8 cellular contexts compared by ENCODE assay signal in the genomic region with DNA sequence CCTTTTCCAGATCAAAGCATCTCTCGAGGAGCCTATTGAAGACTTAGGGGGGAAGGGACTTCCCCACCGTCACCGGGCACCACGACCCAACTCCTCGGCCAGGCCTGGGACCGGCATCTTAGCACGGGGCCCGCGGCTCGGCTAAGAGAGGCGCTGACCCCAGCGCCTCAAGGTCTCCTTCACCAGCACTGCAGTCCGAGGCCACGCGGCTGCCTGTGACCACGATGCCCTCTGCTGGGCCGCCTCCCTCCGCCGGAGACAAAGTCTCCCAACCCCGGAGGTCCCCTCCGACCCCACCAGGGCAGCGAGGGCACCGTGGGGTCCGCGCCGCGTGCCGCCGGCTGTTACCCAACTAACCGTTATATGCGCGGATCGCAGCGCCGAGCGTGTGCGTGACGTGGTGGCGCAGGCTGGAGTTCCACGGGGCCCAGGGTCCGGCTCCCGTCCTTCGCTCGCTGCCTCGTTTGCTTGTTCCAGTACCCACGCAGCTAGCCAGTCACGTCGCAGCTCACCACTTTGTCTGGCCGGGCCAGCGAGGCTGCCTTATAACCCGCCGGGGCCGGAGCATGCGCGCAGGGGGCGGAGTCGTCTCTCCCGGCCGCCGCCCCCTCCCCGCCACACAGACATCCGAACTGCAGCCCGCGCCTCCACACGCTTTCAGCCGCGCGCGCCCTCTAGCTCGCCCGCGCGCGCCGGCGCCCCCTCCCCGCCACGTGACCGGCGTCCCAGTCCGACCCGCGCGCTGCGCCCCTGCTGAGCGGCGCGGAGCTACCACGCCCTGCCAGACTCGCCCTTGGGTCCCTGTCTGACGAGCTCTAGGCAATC. TPM values are rescaled to one million over a fixed set of nuclear protein-coding genes. Genes with fewer than 3 reads are reported as not detected.
DNase-seq lines count a peak whose midpoint lies in the region; ATAC-seq and TF ChIP-seq lines count a peak whose summit lies in the region.

A gene with protein sequence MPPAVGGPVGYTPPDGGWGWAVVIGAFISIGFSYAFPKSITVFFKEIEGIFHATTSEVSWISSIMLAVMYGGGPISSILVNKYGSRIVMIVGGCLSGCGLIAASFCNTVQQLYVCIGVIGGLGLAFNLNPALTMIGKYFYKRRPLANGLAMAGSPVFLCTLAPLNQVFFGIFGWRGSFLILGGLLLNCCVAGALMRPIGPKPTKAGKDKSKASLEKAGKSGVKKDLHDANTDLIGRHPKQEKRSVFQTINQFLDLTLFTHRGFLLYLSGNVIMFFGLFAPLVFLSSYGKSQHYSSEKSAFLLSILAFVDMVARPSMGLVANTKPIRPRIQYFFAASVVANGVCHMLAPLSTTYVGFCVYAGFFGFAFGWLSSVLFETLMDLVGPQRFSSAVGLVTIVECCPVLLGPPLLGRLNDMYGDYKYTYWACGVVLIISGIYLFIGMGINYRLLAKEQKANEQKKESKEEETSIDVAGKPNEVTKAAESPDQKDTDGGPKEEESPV (minus strand): TSS at position 519 of the 825 bp plus-strand sequence. CDS start 26,888 bp downstream, outside the sequence.

- TF ChIP-seq POLR2A in IMR-90 (IDR thresholded peaks at IDR 0.05; ENCODE audit: low read depth, low read length) = peak; percentile 98

- H3K9me3 ChIP-seq in IMR-90 (ENCODE audit: control insufficient read depth, insufficient read depth, low read length) (no peaks in the 10 kb centered on the region), OCI-LY3 (ENCODE audit: insufficient read depth, low read length) (no peaks in the 10 kb centered on the region), mucosa of descending colon (no peaks in the 10 kb centered on the region)

- peak within 1 kb of the TSS; percentile 80 for H3K4me3 ChIP-seq in IMR-90 (ENCODE audit: insufficient read depth, low read depth, low read length)
- peak within 1 kb of the TSS; percentile 98 for H3K4me3 ChIP-seq in OCI-LY3 (ENCODE audit: low read length)
- H3K4me3 ChIP-seq in mucosa of descending colon = peak within 1 kb of the TSS; percentile 44

- in situ Hi-C loops in IMR-90 (cut with MboI; ENCODE audit: low sequenced_read_pairs) = loop anchor here (10.0 kb wide), 1 partner anchor 241 kb away; a partner anchor contains a TSS

- peaks cover 2% of the 10 kb centered on the region; the same call in 1 of the 2 replicates for H3K9me1 ChIP-seq in IMR-90 (ENCODE audit: insufficient read depth, low read length)

- peak; percentile 32 for TF ChIP-seq RAD21 in IMR-90 (IDR thresholded peaks at IDR 0.05; ENCODE audit: low read length)

- peaks cover 18 to 57% of the 10 kb centered on the region in 2 experiments; a peak in 3 of 4 replicates for H3K79me1 ChIP-seq in IMR-90 (ENCODE audit: low read depth in 1 of 2, low read length in 2 of 2)

- peak within 1 kb of the TSS; percentile 97 for H2AK9ac ChIP-seq in IMR-90 (replicated peaks; ENCODE audit: low read depth, low read length, poor library complexity)

- intact Hi-C loops in IMR-90 (cut with micrococcal nuclease) (loop anchor here (1.0 to 10.0 kb wide), 4 partner anchors 75 to 241 kb away; a partner anchor contains a TSS), mucosa of descending colon (cut with DNase I, micrococcal nuclease) (loop anchor here in 1 of 2 donors (10.0 kb wide), 1 partner anchor 69 kb away; no protein-coding TSS in a partner anchor)

- H3K27ac ChIP-seq in IMR-90 (ENCODE audit: insufficient read depth, low read length) (peak within 1 kb of the TSS; percentile 90), OCI-LY3 (ENCODE audit: low read length) (peak within 1 kb of the TSS; percentile 86)

- peak within 1 kb of the TSS; percentile 85 for H2BK5ac ChIP-seq in IMR-90 (ENCODE audit: low read depth, low read length, poor library complexity, severe bottlenecking)

- peak within 1 kb of the TSS; percentile 73 for H3K18ac ChIP-seq in IMR-90 (ENCODE audit: low read depth, low read length)

- H2BK15ac ChIP-seq in IMR-90 (ENCODE audit: low read depth, low read length) = peak within 1 kb of the TSS; percentile 7; the same call in 1 of the 3 replicates

- dilution Hi-C loops in IMR-90 (cut with HindIII; ENCODE audit: low sequenced_read_pairs, unreplicated experiment) = no loop called here

- H2BK120ac ChIP-seq in IMR-90 (ENCODE audit: low read depth, low read length) = peak within 1 kb of the TSS; percentile 74

- H3K4me1 ChIP-seq in IMR-90 (ENCODE audit: control insufficient read depth, insufficient read depth, low read length) = no peaks in the 10 kb centered on the region
- peaks cover 46% of the 10 kb centered on the region for H3K4me1 ChIP-seq in OCI-LY3 (ENCODE audit: low read length)
- peaks cover 13% of the 10 kb centered on the region for H3K4me1 ChIP-seq in mucosa of descending colon (ENCODE audit: low read depth)

- peak within 1 kb of the TSS; percentile 96 for H3K4me2 ChIP-seq in IMR-90 (ENCODE audit: low read depth, low read length)
- peak within 1 kb of the TSS; percentile 92 for H3K4me2 ChIP-seq in OCI-LY3 (ENCODE audit: low read length)

- H3K56ac ChIP-seq in IMR-90 (ENCODE audit: extremely low read depth, insufficient read depth, low read length) = peak within 1 kb of the TSS; percentile 93

- peak within 1 kb of the TSS; percentile 96 for H3K14ac ChIP-seq in IMR-90 (replicated peaks; ENCODE audit: low read depth, low read length)

- no TSS peak for BruUV-seq in IMR-90 (replicated peaks; lab: Mats Ljungman, UMichigan)

- H3K27me3 ChIP-seq in IMR-90 (ENCODE audit: control insufficient read depth, insufficient read depth, low read length) (no peaks in the 10 kb centered on the region), OCI-LY3 (ENCODE audit: low read depth, low read length) (no peaks in the 10 kb centered on the region)

- WGBS in IMR-90 (ENCODE audit: extremely low coverage in 2 of 2, insufficient read length in 1 of 2), 2 experiments = 0% methylated on average over 45 of the region's 91 CpGs; no CpG with 5 or more reads in 1 of the 2 experiments

- peak within 1 kb of the TSS; percentile 59 for H4K5ac ChIP-seq in IMR-90 (ENCODE audit: low read depth, low read length)

- H4K20me1 ChIP-seq in IMR-90 (ENCODE audit: insufficient read depth, low read length) = 0 out of 2 replicates have a peak, but pooled peaks cover 13% of the 10 kb centered on the region
- H4K20me1 ChIP-seq in OCI-LY3 (ENCODE audit: insufficient read depth, low read length) = peaks cover 53% of the 10 kb centered on the region

- peak; percentile 70 for ATAC-seq in GM21529 (IDR thresholded peaks at IDR 0.05; ENCODE audit: unreplicated experiment)
- ATAC-seq in IMR-90 (ENCODE audit: low read depth) = peak; percentile 88
- peak; percentile 93 for ATAC-seq in mucosa of descending colon

- CTCF ChIA-PET in IMR-90 (lab: Yijun Ruan, JAX) = interaction anchor here (0.8 to 1.0 kb wide), 4 partner anchors 14 to 117 kb away, joined by 3 to 4 read pairs (median 3); a partner anchor contains a TSS

- peak within 1 kb of the TSS; percentile 94 for H3K23ac ChIP-seq in IMR-90 (ENCODE audit: low read depth, low read length)

- H3K9ac ChIP-seq in IMR-90 (ENCODE audit: low read depth, low read length) = peak within 1 kb of the TSS; percentile 94
- peak within 1 kb of the TSS; percentile 94 for H3K9ac ChIP-seq in OCI-LY3 (ENCODE audit: low read length)

- POLR2A ChIA-PET in IMR-90 (lab: Charles Lee; ENCODE audit: unreplicated experiment) = interaction anchor here (0.5 to 0.6 kb wide), 2 partner anchors 202 to 562 kb away, joined by 3 to 4 read pairs; no protein-coding TSS in a partner anchor

- H2AK5ac ChIP-seq in IMR-90 (ENCODE audit: low read depth, low read length) = peak within 1 kb of the TSS; percentile 86

- DNase-seq in DMS153 (lab: John Stamatoyannopoulos, UW) = peak; percentile 75
- peak; percentile 91 for DNase-seq in IMR-90
- DNase-seq in activated CD8-positive, alpha-beta memory T cell treated with anti-CD3 and anti-CD28 coated beads, Interleukin-2, amount 50 U/mL, for 48 hours = peak; percentile 95
- peak; percentile 86 for DNase-seq in epidermal melanocyte (ENCODE audit: insufficient read length, low spot score)
- DNase-seq in mucosa of descending colon = peak; percentile 92
- DNase-seq in stimulated activated CD8-positive, alpha-beta memory T cell treated with anti-CD3 and anti-CD28 coated beads, Interleukin-4, amount 100 ng/mL, for 1 hour (ENCODE audit: low read depth in 2 of 2, low spot score in 1 of 2) = peak; percentile 68 to 77

- peak within 1 kb of the TSS; percentile 52 to 96 for H4K8ac ChIP-seq in IMR-90 (ENCODE audit: low read depth in 2 of 2, low read length in 2 of 2)

- H2AFZ ChIP-seq in IMR-90 (replicated peaks; ENCODE audit: low read length, poor library complexity) (peak within 1 kb of the TSS; percentile 97), OCI-LY3 (ENCODE audit: low read depth, low read length) (no peak within 1 kb of the TSS)

- no peak within 1 kb of the TSS; the same call in 1 of the 2 replicates for H2BK20ac ChIP-seq in IMR-90 (ENCODE audit: low read depth, low read length)

- H3K79me2 ChIP-seq in OCI-LY3 (ENCODE audit: low read length) = peaks cover 98% of the 10 kb centered on the region

- H4K91ac ChIP-seq in IMR-90 (ENCODE audit: insufficient read depth, low read depth, low read length) = peak within 1 kb of the TSS; percentile 91

- peak within 1 kb of the TSS; percentile 95 for H3K4ac ChIP-seq in IMR-90 (ENCODE audit: low read depth, low read length)

- H3K36me3 ChIP-seq in IMR-90 (ENCODE audit: control insufficient read depth, insufficient read depth, low read length) = no peaks in the 10 kb centered on the region
- peaks cover 28% of the 10 kb centered on the region for H3K36me3 ChIP-seq in OCI-LY3 (replicated peaks; ENCODE audit: low read depth, low read length)
- H3K36me3 ChIP-seq in mucosa of descending colon (ENCODE audit: low read depth) = no peaks in the 10 kb centered on the region

- TF ChIP-seq CTCF in IMR-90 (conservative IDR thresholded peaks at IDR 0.05; ENCODE audit: low read depth, low read length) (peak; percentile 38), OCI-LY3 (IDR thresholded peaks at IDR 0.05; ENCODE audit: low read depth, low read length) (no peak; the same call in 1 of the 2 replicates), mucosa of descending colon (IDR thresholded peaks at IDR 0.05) (no peak)

TF ChIP-seq in IMR-90, 13 proteins besides CTCF, POLR2A, EP300 and RAD21 (continues in another document):
- peak; percentile 91 for TF ChIP-seq MXI1 (IDR thresholded peaks at IDR 0.05; ENCODE audit: borderline replicate concordance, low read depth, low read length)

RNA-seq across cellular contexts. Expression of the gene that starts here (rescaled TPM):
- total RNA-seq in IMR-90 (2012; rRNA removed) (156 and 187 TPM in 2 replicates), mucosa of descending colon (100 to 1,000 TPM in 1 of 3 donors, 10 to 100 TPM in 2; 71.2 to 172 (median 88.0) TPM)
- polyA plus RNA-seq in IMR-90 (2012; rRNA removed) = 27.6 and 32.9 TPM in 2 replicates
- polyA plus RNA-seq in IMR-90 (2012; cell fraction: cytosol; rRNA removed) = 37.9 and 47.3 TPM in 2 replicates
- polyA plus RNA-seq in IMR-90 (2012; cell fraction: nucleus; rRNA removed; ENCODE audit: low replicate concordance) = 14.6 and 32.9 TPM in 2 replicates

Comparison
In these comparisons a context has a peak if more than half of its experiments do, and no peak if none do; other contexts are left out.
1. Peak in every context shown above with its lines: DNase-seq, ATAC-seq, H3K4me3 ChIP-seq and H3K27ac ChIP-seq.
2. H3K4me3 ChIP-seq: peak in every context shown above with its lines; median percentile 98 in OCI-LY3; 80 in IMR-90; 44 in mucosa of descending colon.